In the genomic region with DNA sequence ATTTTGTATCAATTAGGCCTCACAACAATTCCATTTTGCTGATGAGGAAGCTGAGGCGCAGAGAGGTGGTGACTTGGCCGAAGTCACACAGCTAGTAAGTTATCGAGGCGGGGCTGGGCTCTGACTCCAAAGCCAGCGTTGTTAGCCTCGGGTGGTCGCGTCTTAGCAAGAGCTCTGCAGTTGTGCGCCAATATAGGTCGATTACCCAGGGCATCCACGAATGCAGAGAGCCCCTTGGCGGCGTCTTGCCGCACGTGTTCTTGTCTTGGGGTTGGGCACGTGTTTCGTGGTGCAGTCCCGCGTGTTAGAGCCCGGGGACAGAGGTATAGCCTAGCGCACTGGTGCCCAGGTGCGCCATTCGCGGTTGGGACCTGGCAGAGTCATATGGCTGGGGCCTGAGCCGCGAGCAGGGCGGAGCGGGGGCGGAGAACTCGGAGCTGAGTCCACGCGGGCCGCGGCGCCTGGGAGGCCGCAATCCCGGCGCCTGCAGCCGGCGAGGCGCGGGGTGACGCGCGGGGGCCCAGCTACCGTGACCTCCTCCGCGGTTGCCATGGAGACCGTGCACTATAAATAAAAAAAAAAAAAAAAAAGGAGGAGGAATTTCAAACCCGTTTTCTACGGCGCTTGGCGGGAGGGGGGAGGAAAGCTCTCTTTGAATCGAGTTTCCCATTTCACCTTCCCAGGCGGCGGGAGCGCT, we compare ENCODE assay signal across 1 cellular context.
TF ChIP-seq lines count a peak whose summit lies in the region.

No MANE protein-coding gene starts in this region.

TF ChIP-seq in K562, 482 proteins besides CTCF, POLR2A, EP300 and RAD21 (continued from another document and continues in another):
- TF ChIP-seq, protein P1, sequence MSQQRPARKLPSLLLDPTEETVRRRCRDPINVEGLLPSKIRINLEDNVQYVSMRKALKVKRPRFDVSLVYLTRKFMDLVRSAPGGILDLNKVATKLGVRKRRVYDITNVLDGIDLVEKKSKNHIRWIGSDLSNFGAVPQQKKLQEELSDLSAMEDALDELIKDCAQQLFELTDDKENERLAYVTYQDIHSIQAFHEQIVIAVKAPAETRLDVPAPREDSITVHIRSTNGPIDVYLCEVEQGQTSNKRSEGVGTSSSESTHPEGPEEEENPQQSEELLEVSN (IDR thresholded peaks at IDR 0.05; ENCODE audit: borderline replicate concordance in 1 of 2, extremely low read depth in 1 of 2, insufficient read depth in 1 of 2, insufficient read length in 1 of 2, low read depth in 1 of 2, low read length in 1 of 2, poor library complexity in 1 of 2, severe bottlenecking in 1 of 2), result peak; percentile 86
- TF ChIP-seq, protein P2, sequence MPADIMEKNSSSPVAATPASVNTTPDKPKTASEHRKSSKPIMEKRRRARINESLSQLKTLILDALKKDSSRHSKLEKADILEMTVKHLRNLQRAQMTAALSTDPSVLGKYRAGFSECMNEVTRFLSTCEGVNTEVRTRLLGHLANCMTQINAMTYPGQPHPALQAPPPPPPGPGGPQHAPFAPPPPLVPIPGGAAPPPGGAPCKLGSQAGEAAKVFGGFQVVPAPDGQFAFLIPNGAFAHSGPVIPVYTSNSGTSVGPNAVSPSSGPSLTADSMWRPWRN (IDR thresholded peaks at IDR 0.05; ENCODE audit: low read depth), result no peak
- TF ChIP-seq SMARCA5 (IDR thresholded peaks at IDR 0.05) (peak; percentile 88), THRAP3 (IDR thresholded peaks at IDR 0.05; ENCODE audit: borderline replicate concordance) (peak; percentile 55; the same call in 1 of the 2 replicates), ZNF740 (CRISPR knock-in tag; IDR thresholded peaks at IDR 0.05) (peak; percentile 43; the same call in 1 of the 2 replicates), ZNF740 (tag; IDR thresholded peaks at IDR 0.05) (no peak), ZNF212 (CRISPR knock-in tag; IDR thresholded peaks at IDR 0.05) (no peak), ZNF444 (CRISPR knock-in tag; IDR thresholded peaks at IDR 0.05) (no peak), MBD1 (CRISPR knock-in tag; IDR thresholded peaks at IDR 0.05) (peak; percentile 89), SAFB (IDR thresholded peaks at IDR 0.05; ENCODE audit: borderline replicate concordance, low read depth, low read length) (peak; percentile 82), PHF21A (IDR thresholded peaks at IDR 0.05; ENCODE audit: borderline replicate concordance, low read depth) (no peak), GABPB2 (CRISPR knock-in tag; conservative IDR thresholded peaks at IDR 0.05) (no peak), POU5F1 (IDR thresholded peaks at IDR 0.05; ENCODE audit: borderline replicate concordance, low read depth, low read length, partially characterized antibody) (no peak), MED1 (CRISPR knock-in tag; IDR thresholded peaks at IDR 0.05; ENCODE audit: borderline replicate concordance) (no peak), ZNF3 (CRISPR knock-in tag; IDR thresholded peaks at IDR 0.05) (no peak), ZNF511 (CRISPR knock-in tag; IDR thresholded peaks at IDR 0.05) (peak; percentile 96), SREBF1 (IDR thresholded peaks at IDR 0.05; ENCODE audit: borderline replicate concordance, low read depth, low read length) (no peak), ARID2 (IDR thresholded peaks at IDR 0.05) (no peak), NR2C1 (IDR thresholded peaks at IDR 0.05) (no peak), NR2C1 (tag; IDR thresholded peaks at IDR 0.05) (no peak), MYBL2 (IDR thresholded peaks at IDR 0.05; ENCODE audit: low read depth) (no peak), MYBL2 (CRISPR knock-in tag; IDR thresholded peaks at IDR 0.05; ENCODE audit: borderline replicate concordance) (no peak), RFX5 (IDR thresholded peaks at IDR 0.05; ENCODE audit: low read depth, low read length) (no peak), NFXL1 (CRISPR knock-in tag; IDR thresholded peaks at IDR 0.05) (no peak), FOXA1 (IDR thresholded peaks at IDR 0.05; ENCODE audit: borderline replicate concordance) (no peak), PHB2 (IDR thresholded peaks at IDR 0.05; ENCODE audit: low read depth) (no peak), ELF4 (CRISPR knock-in tag; IDR thresholded peaks at IDR 0.05) (no peak), MIER1 (IDR thresholded peaks at IDR 0.05; ENCODE audit: low read depth) (no peak; the same call in 1 of the 2 replicates), ZNF668 (CRISPR knock-in tag; IDR thresholded peaks at IDR 0.05) (no peak)
- TF ChIP-seq, protein P3, sequence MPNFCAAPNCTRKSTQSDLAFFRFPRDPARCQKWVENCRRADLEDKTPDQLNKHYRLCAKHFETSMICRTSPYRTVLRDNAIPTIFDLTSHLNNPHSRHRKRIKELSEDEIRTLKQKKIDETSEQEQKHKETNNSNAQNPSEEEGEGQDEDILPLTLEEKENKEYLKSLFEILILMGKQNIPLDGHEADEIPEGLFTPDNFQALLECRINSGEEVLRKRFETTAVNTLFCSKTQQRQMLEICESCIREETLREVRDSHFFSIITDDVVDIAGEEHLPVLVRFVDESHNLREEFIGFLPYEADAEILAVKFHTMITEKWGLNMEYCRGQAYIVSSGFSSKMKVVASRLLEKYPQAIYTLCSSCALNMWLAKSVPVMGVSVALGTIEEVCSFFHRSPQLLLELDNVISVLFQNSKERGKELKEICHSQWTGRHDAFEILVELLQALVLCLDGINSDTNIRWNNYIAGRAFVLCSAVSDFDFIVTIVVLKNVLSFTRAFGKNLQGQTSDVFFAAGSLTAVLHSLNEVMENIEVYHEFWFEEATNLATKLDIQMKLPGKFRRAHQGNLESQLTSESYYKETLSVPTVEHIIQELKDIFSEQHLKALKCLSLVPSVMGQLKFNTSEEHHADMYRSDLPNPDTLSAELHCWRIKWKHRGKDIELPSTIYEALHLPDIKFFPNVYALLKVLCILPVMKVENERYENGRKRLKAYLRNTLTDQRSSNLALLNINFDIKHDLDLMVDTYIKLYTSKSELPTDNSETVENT (CRISPR knock-in tag; IDR thresholded peaks at IDR 0.05), result no peak
- TF ChIP-seq, protein P4, sequence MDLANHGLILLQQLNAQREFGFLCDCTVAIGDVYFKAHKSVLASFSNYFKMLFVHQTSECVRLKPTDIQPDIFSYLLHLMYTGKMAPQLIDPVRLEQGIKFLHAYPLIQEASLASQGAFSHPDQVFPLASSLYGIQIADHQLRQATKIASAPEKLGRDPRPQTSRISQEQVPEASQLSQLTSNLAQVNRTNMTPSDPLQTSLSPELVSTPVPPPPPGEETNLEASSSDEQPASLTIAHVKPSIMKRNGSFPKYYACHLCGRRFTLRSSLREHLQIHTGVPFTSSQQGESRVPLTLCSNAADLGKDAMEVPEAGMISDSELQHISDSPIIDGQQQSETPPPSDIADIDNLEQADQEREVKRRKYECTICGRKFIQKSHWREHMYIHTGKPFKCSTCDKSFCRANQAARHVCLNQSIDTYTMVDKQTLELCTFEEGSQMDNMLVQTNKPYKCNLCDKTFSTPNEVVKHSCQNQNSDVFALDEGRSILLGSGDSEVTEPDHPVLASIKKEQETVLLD (IDR thresholded peaks at IDR 0.05), result 0 out of 2 replicates have a peak, but pooled peaks have one; percentile 36
- TF ChIP-seq, protein P5, sequence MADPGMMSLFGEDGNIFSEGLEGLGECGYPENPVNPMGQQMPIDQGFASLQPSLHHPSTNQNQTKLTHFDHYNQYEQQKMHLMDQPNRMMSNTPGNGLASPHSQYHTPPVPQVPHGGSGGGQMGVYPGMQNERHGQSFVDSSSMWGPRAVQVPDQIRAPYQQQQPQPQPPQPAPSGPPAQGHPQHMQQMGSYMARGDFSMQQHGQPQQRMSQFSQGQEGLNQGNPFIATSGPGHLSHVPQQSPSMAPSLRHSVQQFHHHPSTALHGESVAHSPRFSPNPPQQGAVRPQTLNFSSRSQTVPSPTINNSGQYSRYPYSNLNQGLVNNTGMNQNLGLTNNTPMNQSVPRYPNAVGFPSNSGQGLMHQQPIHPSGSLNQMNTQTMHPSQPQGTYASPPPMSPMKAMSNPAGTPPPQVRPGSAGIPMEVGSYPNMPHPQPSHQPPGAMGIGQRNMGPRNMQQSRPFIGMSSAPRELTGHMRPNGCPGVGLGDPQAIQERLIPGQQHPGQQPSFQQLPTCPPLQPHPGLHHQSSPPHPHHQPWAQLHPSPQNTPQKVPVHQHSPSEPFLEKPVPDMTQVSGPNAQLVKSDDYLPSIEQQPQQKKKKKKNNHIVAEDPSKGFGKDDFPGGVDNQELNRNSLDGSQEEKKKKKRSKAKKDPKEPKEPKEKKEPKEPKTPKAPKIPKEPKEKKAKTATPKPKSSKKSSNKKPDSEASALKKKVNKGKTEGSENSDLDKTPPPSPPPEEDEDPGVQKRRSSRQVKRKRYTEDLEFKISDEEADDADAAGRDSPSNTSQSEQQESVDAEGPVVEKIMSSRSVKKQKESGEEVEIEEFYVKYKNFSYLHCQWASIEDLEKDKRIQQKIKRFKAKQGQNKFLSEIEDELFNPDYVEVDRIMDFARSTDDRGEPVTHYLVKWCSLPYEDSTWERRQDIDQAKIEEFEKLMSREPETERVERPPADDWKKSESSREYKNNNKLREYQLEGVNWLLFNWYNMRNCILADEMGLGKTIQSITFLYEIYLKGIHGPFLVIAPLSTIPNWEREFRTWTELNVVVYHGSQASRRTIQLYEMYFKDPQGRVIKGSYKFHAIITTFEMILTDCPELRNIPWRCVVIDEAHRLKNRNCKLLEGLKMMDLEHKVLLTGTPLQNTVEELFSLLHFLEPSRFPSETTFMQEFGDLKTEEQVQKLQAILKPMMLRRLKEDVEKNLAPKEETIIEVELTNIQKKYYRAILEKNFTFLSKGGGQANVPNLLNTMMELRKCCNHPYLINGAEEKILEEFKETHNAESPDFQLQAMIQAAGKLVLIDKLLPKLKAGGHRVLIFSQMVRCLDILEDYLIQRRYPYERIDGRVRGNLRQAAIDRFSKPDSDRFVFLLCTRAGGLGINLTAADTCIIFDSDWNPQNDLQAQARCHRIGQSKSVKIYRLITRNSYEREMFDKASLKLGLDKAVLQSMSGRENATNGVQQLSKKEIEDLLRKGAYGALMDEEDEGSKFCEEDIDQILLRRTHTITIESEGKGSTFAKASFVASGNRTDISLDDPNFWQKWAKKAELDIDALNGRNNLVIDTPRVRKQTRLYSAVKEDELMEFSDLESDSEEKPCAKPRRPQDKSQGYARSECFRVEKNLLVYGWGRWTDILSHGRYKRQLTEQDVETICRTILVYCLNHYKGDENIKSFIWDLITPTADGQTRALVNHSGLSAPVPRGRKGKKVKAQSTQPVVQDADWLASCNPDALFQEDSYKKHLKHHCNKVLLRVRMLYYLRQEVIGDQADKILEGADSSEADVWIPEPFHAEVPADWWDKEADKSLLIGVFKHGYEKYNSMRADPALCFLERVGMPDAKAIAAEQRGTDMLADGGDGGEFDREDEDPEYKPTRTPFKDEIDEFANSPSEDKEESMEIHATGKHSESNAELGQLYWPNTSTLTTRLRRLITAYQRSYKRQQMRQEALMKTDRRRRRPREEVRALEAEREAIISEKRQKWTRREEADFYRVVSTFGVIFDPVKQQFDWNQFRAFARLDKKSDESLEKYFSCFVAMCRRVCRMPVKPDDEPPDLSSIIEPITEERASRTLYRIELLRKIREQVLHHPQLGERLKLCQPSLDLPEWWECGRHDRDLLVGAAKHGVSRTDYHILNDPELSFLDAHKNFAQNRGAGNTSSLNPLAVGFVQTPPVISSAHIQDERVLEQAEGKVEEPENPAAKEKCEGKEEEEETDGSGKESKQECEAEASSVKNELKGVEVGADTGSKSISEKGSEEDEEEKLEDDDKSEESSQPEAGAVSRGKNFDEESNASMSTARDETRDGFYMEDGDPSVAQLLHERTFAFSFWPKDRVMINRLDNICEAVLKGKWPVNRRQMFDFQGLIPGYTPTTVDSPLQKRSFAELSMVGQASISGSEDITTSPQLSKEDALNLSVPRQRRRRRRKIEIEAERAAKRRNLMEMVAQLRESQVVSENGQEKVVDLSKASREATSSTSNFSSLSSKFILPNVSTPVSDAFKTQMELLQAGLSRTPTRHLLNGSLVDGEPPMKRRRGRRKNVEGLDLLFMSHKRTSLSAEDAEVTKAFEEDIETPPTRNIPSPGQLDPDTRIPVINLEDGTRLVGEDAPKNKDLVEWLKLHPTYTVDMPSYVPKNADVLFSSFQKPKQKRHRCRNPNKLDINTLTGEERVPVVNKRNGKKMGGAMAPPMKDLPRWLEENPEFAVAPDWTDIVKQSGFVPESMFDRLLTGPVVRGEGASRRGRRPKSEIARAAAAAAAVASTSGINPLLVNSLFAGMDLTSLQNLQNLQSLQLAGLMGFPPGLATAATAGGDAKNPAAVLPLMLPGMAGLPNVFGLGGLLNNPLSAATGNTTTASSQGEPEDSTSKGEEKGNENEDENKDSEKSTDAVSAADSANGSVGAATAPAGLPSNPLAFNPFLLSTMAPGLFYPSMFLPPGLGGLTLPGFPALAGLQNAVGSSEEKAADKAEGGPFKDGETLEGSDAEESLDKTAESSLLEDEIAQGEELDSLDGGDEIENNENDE (IDR thresholded peaks at IDR 0.05; ENCODE audit: low read depth, low read length), result no peak
